ENCODE assay signal across 8 cellular contexts in genomic region chr6:159789377-159790148, GRCh38. TPM values are rescaled to one million over a fixed set of nuclear protein-coding genes. Genes with fewer than 3 reads are reported as not detected.
DNase-seq lines count a peak whose midpoint lies in the region; FAIRE-seq and TF ChIP-seq lines count a peak whose summit lies in the region.

Gene TCP1, minus strand, starts transcription at chr6:159789602. Its CDS starts 134 bp downstream, at chr6:159789468.

- peaks cover 6% of the 10 kb centered on the region; the same call in 1 of the 2 replicates for H3K27me3 Mint-ChIP-seq in HFFc6 (ENCODE audit: insufficient read depth)
- no peaks in the 10 kb centered on the region for H3K27me3 Mint-ChIP-seq in activated naive CD4-positive, alpha-beta T cell treated with anti-CD3 and anti-CD28 coated beads, Interleukin-2, amount 10 ng/mL, durations not matched to agents 7 days and 5 days

- H3K9ac ChIP-seq in SK-N-MC (ENCODE audit: insufficient read length) (peak within 1 kb of the TSS; percentile 99), neuronal stem cell (ENCODE audit: low read depth, low read length, poor library complexity) (peak within 1 kb of the TSS; percentile 100)

- H3K27ac Mint-ChIP-seq in HFFc6: peak within 1 kb of the TSS; percentile 94
- peak within 1 kb of the TSS; percentile 96 for H3K27ac Mint-ChIP-seq in activated naive CD4-positive, alpha-beta T cell treated with anti-CD3 and anti-CD28 coated beads, Interleukin-2, amount 10 ng/mL, durations not matched to agents 7 days and 5 days

- H2BK15ac ChIP-seq in neuronal stem cell (ENCODE audit: low read length): peak within 1 kb of the TSS; percentile 89

- WGBS in neuronal stem cell (ENCODE audit: extremely low coverage in 2 of 2, insufficient read length in 2 of 2, insufficient replicate concordance in 1 of 2), 2 donors: no CpG with 5 or more reads among the region's 64 CpGs

- peak; percentile 94 for TF ChIP-seq POLR2A in NB4 (IDR thresholded peaks at IDR 0.05; ENCODE audit: extremely low read depth, insufficient read length)

- H3K9me3 ChIP-seq in SK-N-MC (ENCODE audit: low read depth, low read length) (no peaks in the 10 kb centered on the region), neuronal stem cell (replicated peaks in 1 of 2; ENCODE audit: control insufficient read depth in 2 of 2, insufficient read depth in 1 of 2, low read depth in 1 of 2, low read length in 2 of 2) (no peaks in the 10 kb centered on the region)

- H4K91ac ChIP-seq in neuronal stem cell (ENCODE audit: low read depth, low read length, poor library complexity): peak within 1 kb of the TSS; percentile 24

- H3K23ac ChIP-seq in neuronal stem cell (ENCODE audit: low read depth, low read length, poor library complexity): peak within 1 kb of the TSS; percentile 99

- peaks cover 10% of the 10 kb centered on the region for H3K79me1 ChIP-seq in neuronal stem cell (ENCODE audit: low read depth, low read length)

- H2AK5ac ChIP-seq in neuronal stem cell (ENCODE audit: low read depth, low read length): peak within 1 kb of the TSS; percentile 99

- peak within 1 kb of the TSS; percentile 94 for H3K14ac ChIP-seq in neuronal stem cell (ENCODE audit: low read length)

- H2BK5ac ChIP-seq in neuronal stem cell (ENCODE audit: low read length): peak within 1 kb of the TSS; percentile 98

- peaks cover 50% of the 10 kb centered on the region for H3K36me3 Mint-ChIP-seq in HFFc6 (ENCODE audit: low read depth)
- H3K36me3 Mint-ChIP-seq in activated naive CD4-positive, alpha-beta T cell treated with anti-CD3 and anti-CD28 coated beads, Interleukin-2, amount 10 ng/mL, durations not matched to agents 7 days and 5 days: peaks cover 63% of the 10 kb centered on the region

- CTCF ChIA-PET in activated naive CD4-positive, alpha-beta T cell treated with anti-CD3 and anti-CD28 coated beads, Interleukin-2, amount 10 ng/mL, durations not matched to agents 7 days and 5 days (lab: Charles Lee): interaction anchor here (0.9 to 2.0 kb wide), 4 partner anchors 62 to 97 kb away, joined by 3 to 6 read pairs (median 4); no protein-coding TSS in a partner anchor

- FAIRE-seq in frontal cortex (lab: Jason Lieb, UNC): peak; percentile 86

- peak within 1 kb of the TSS; percentile 91 for H2AFZ ChIP-seq in neuronal stem cell (ENCODE audit: low read length)

- H4K8ac ChIP-seq in neuronal stem cell (ENCODE audit: low read depth, low read length): peak within 1 kb of the TSS; percentile 65

- DNase-seq in GM04503 (ENCODE audit: low read depth): peak; percentile 98
- peak; percentile 100 for DNase-seq in HFFc6
- peak; percentile 100 for DNase-seq in NB4 (ENCODE audit: low read depth)
- peak; percentile 99 for DNase-seq in SK-N-MC (ENCODE audit: low read depth, low spot score)
- DNase-seq in activated naive CD4-positive, alpha-beta T cell treated with anti-CD3 and anti-CD28 coated beads, Interleukin-2, amount 10 ng/mL, durations not matched to agents 7 days and 5 days: peak; percentile 100
- DNase-seq in frontal cortex (ENCODE audit: low spot score in 2 of 2): peak; percentile 97 to 98
- peak; percentile 99 for DNase-seq in neuronal stem cell (ENCODE audit: low spot score)

- H3K4me3 ChIP-seq in NB4 (ENCODE audit: low read depth, low read length) (peak within 1 kb of the TSS; percentile 96), SK-N-MC (peak within 1 kb of the TSS; percentile 89), neuronal stem cell (ENCODE audit: low read length in 2 of 2) (peak within 1 kb of the TSS; percentile 89 to 100)

- H3K27me3 ChIP-seq in neuronal stem cell (ENCODE audit: control insufficient read depth in 3 of 3, insufficient read depth in 3 of 3, low read depth in 1 of 3, low read length in 3 of 3): no peaks in the 10 kb centered on the region

- TF ChIP-seq CTCF in HFFc6 (IDR thresholded peaks at IDR 0.05) (no peak), NB4 (IDR thresholded peaks at IDR 0.05; ENCODE audit: low read depth, low read length) (no peak), subcutaneous adipose tissue (IDR thresholded peaks at IDR 0.05; ENCODE audit: low read depth) (no peak)

- peak within 1 kb of the TSS; percentile 93 for H3K4me3 Mint-ChIP-seq in HFFc6
- peak within 1 kb of the TSS; percentile 91 for H3K4me3 Mint-ChIP-seq in activated naive CD4-positive, alpha-beta T cell treated with anti-CD3 and anti-CD28 coated beads, Interleukin-2, amount 10 ng/mL, durations not matched to agents 7 days and 5 days

- H3K18ac ChIP-seq in neuronal stem cell (ENCODE audit: low read length): peak within 1 kb of the TSS; percentile 99

- no peak within 1 kb of the TSS for H2BK12ac ChIP-seq in neuronal stem cell (ENCODE audit: low read length)

- H3K4me2 ChIP-seq in neuronal stem cell (ENCODE audit: insufficient read depth, low read length, poor library complexity, severe bottlenecking): peak within 1 kb of the TSS; percentile 77

- peaks cover 46% of the 10 kb centered on the region for H3K4me1 Mint-ChIP-seq in HFFc6 (ENCODE audit: low read depth)
- H3K4me1 Mint-ChIP-seq in activated naive CD4-positive, alpha-beta T cell treated with anti-CD3 and anti-CD28 coated beads, Interleukin-2, amount 10 ng/mL, durations not matched to agents 7 days and 5 days: peaks cover 67% of the 10 kb centered on the region

- no peaks in the 10 kb centered on the region for H3K9me3 Mint-ChIP-seq in HFFc6
- no peaks in the 10 kb centered on the region for H3K9me3 Mint-ChIP-seq in activated naive CD4-positive, alpha-beta T cell treated with anti-CD3 and anti-CD28 coated beads, Interleukin-2, amount 10 ng/mL, durations not matched to agents 7 days and 5 days

- H3K27ac ChIP-seq in SK-N-MC (peak within 1 kb of the TSS; percentile 90), neuronal stem cell (replicated peaks; ENCODE audit: low read length) (peak within 1 kb of the TSS; percentile 86)

- H3K4ac ChIP-seq in neuronal stem cell (ENCODE audit: low read length): peak within 1 kb of the TSS; percentile 89

- no peak within 1 kb of the TSS for H2BK120ac ChIP-seq in neuronal stem cell (ENCODE audit: low read depth, low read length)

- peaks cover 64% of the 10 kb centered on the region for H3K36me3 ChIP-seq in SK-N-MC (ENCODE audit: insufficient read depth, low read length)
- peaks cover 8 to 74% of the 10 kb centered on the region in 2 donors for H3K36me3 ChIP-seq in neuronal stem cell (replicated peaks in 1 of 2; ENCODE audit: control insufficient read depth in 2 of 2, insufficient read depth in 2 of 2, low read length in 2 of 2)

- H3K4me1 ChIP-seq in neuronal stem cell (ENCODE audit: control insufficient read depth in 2 of 2, insufficient read depth in 1 of 2, low read depth in 1 of 2, low read length in 2 of 2): peaks cover 6 to 15% of the 10 kb centered on the region in 2 donors

RNA-seq across cellular contexts. Expression of gene TCP1, which starts in this region (rescaled TPM):
- 100 to 1,000 TPM; 212 to 270 (median 225) TPM for total RNA-seq in HFFc6 (2021; fragmentation: NEBNext Ultra II Directional; extraction: Animal tissue kit (Norgen Biotek cat#: 25700))
- total RNA-seq in frontal cortex: 378 TPM
- 126 TPM for polyA plus RNA-seq in neuronal stem cell (2013, experiment 1 of 2)
- 126 TPM for polyA plus RNA-seq in neuronal stem cell (2013, experiment 2 of 2)
- total RNA-seq in subcutaneous adipose tissue: 100 to 1,000 TPM; 109 to 230 (median 154) TPM

Comparison
In these comparisons a context has a peak if more than half of its experiments do, and no peak if none do; other contexts are left out.
1. Peak in every context shown above with its lines: DNase-seq, H3K4me3 ChIP-seq and H3K27ac ChIP-seq.